In genomic region chr2:205730701-205731271, GRCh38 we compare ENCODE assay signal across 13 cellular contexts. TPM values are rescaled to one million over a fixed set of nuclear protein-coding genes. Genes with fewer than 3 reads are reported as not detected.
A peak's percentile ranks its signal among the peaks of the same experiment; 100 is the strongest.
DNase-seq lines count a peak whose midpoint lies in the region; TF ChIP-seq lines count a peak whose summit lies in the region.
"Had no signal": no experiment of that assay in that cellular context is flagged by ENCODE, and none has a peak within 500 bp of the region (broad histone marks: within the 10 kb centered on the region; RNA-seq: fewer than 3 reads in every experiment).

No MANE protein-coding gene starts in this region.

- CTCF ChIA-PET in MCF 10A (lab: Yijun Ruan, JAX), result interaction anchor here (0.7 kb wide), 1 partner anchor 9 kb away, joined by 4 read pairs; no protein-coding TSS in a partner anchor

- H3K36me3 ChIP-seq in MG63, result no peaks in the 10 kb centered on the region
- H3K36me3 ChIP-seq in testis (ENCODE audit: low read depth, missing control alignments), result no peaks in the 10 kb centered on the region
- H3K36me3 ChIP-seq: BE2C, ovary had no signal

- H3K9me3 ChIP-seq in MG63 (no peaks in the 10 kb centered on the region), testis (no peaks in the 10 kb centered on the region)
- H3K9me3 ChIP-seq: BE2C, ovary had no signal

- H3K4me1 Mint-ChIP-seq in nephron progenitor cell, result peaks cover 91% of the 10 kb centered on the region
- peaks cover 11% of the 10 kb centered on the region for H3K4me1 Mint-ChIP-seq in MCF 10A (ENCODE audit: insufficient read depth, unreplicated experiment)

- H3K36me3 Mint-ChIP-seq in nephron progenitor cell (ENCODE audit: low read depth), result peaks cover 42% of the 10 kb centered on the region
- H3K36me3 Mint-ChIP-seq in MCF 10A (ENCODE audit: insufficient read depth, unreplicated experiment), result peaks cover 7% of the 10 kb centered on the region

- H3K27ac Mint-ChIP-seq in nephron progenitor cell (peak overlapping the region; percentile 79), MCF 10A (ENCODE audit: low read depth, unreplicated experiment) (no peak overlapping the region)

- BruUV-seq in MCF 10A (replicated peaks; lab: Mats Ljungman, UMichigan), result no TSS peak

- H3K27me3 ChIP-seq in MG63 (no peaks in the 10 kb centered on the region), testis (no peaks in the 10 kb centered on the region)
- H3K27me3 ChIP-seq: BE2C, ovary had no signal

- WGBS in testis, 2 donors, result 89 to 93% methylated on average over 6 of the region's 6 CpGs

- H3K4me3 ChIP-seq in MG63, result no peak overlapping the region
- no peak overlapping the region for H3K4me3 ChIP-seq in testis
- H3K4me3 ChIP-seq: ovary had no signal

- POLR2A ChIA-PET in MCF 10A (lab: Yijun Ruan, JAX), result no interaction called here

- DNase-seq in Ammon's horn (ENCODE audit: low spot score), result peak; percentile 53
- DNase-seq in MG63, result peak; percentile 49
- DNase-seq in nephron progenitor cell, result no peak
- DNase-seq in stimulated activated CD4-positive, alpha-beta T cell treated with anti-CD3 and anti-CD28 coated beads, Interleukin-12 subunit alpha, Interleukin-12 subunit beta, amount 100 ng/mL, for 4 hours, result no peak
- DNase-seq in MCF 10A (ENCODE audit: unreplicated experiment), result no peak
- DNase-seq in NCI-H2029 treated with DMSO at 0.1 percent for 48 hours (lab: John Stamatoyannopoulos, UW), result no peak
- no peak for DNase-seq in testis
- DNase-seq: GDM1; Kasumi-1; stimulated activated CD4-positive, alpha-beta T cell treated with anti-CD3 and anti-CD28 coated beads, Interleukin-4, amount 100 ng/mL, for 1 hour had no signal

- peaks cover 18% of the 10 kb centered on the region for H3K4me1 ChIP-seq in testis

- H3K27ac ChIP-seq in cingulate gyrus (ENCODE audit: low read depth, low read length) (peak overlapping the region; percentile 62), testis (no peak overlapping the region)

- H3K9me3 Mint-ChIP-seq in nephron progenitor cell (no peaks in the 10 kb centered on the region), MCF 10A (ENCODE audit: unreplicated experiment) (no peaks in the 10 kb centered on the region)

- intact Hi-C loops in MCF 10A (cut with micrococcal nuclease), result no loop called here
- intact Hi-C loops in testis (cut with DNase I; ENCODE audit: low total_unique reads), result no loop called here

- H3K27me3 Mint-ChIP-seq in nephron progenitor cell (ENCODE audit: low read depth, poor library complexity) (peaks cover 5% of the 10 kb centered on the region), MCF 10A (ENCODE audit: insufficient read depth, unreplicated experiment) (no peaks in the 10 kb centered on the region)

- no peak for TF ChIP-seq POLR2A in testis (IDR thresholded peaks at IDR 0.05)

- H3K4me3 Mint-ChIP-seq in nephron progenitor cell (peak overlapping the region; percentile 28), MCF 10A (ENCODE audit: unreplicated experiment) (no peak overlapping the region)

- TF ChIP-seq CTCF in nephron progenitor cell (IDR thresholded peaks at IDR 0.05), result no peak
- no peak for TF ChIP-seq CTCF in MCF 10A (IDR thresholded peaks at IDR 0.05; ENCODE audit: unreplicated experiment)
- no peak for TF ChIP-seq CTCF in testis (IDR thresholded peaks at IDR 0.05)

RNA-seq across cellular contexts. Expression of gene NRP2, which starts 48.5 kb away (rescaled TPM):
- total RNA-seq in MG63 (2014; rRNA removed; shearing (Covaris generic); ENCODE audit: low replicate concordance), result 3.5 TPM in 1 of 2 replicates, not detected in the other
- total RNA-seq in MCF 10A (2022) (6.7 and 10.3 TPM in 2 replicates), testis (1 to 10 TPM; 6.3 TPM)
- 10.6 TPM for polyA plus RNA-seq in testis (ENCODE audit: insufficient read depth, low read depth, low replicate concordance)

Comparison
In these comparisons a context has a peak if more than half of its experiments do, and no peak if none do; other contexts are left out.
1. DNase-seq: peak in Ammon's horn (single experiment) and MG63 (single experiment); none in nephron progenitor cell (single experiment), stimulated activated CD4-positive, alpha-beta T cell treated with anti-CD3 and anti-CD28 coated beads, Interleukin-12 subunit alpha, Interleukin-12 subunit beta, amount 100 ng/mL, for 4 hours (single experiment), MCF 10A (single experiment), NCI-H2029 treated with DMSO at 0.1 percent for 48 hours (single experiment) and testis (single experiment).